In genomic region chr13:29536853-29537252, GRCh38 we compare ENCODE assay signal across 25 cellular contexts.
"Had no signal": no experiment of that assay in that cellular context is flagged by ENCODE, and none has a peak within 500 bp of the region (broad histone marks: within the 10 kb centered on the region; RNA-seq: fewer than 3 reads in every experiment).

No MANE protein-coding gene starts in this region.

- ATAC-seq: activated CD4-positive, CD25-positive, alpha-beta regulatory T cell treated with anti-CD3 and anti-CD28 coated beads, Interleukin-2, amount 50 U/mL, for 24 hours; activated CD8-positive, alpha-beta memory T cell treated with anti-CD3 and anti-CD28 coated beads, Interleukin-2, amount 10 ng/mL, durations not matched to agents 7 days and 5 days; activated CD8-positive, alpha-beta T cell treated with anti-CD3 and anti-CD28 coated beads, Interleukin-2, amount 10 ng/mL, durations not matched to agents 7 days and 5 days; effector memory CD8-positive, alpha-beta T cell; foreskin keratinocyte; gastrocnemius medialis; heart left ventricle had no signal

- H3K9me3 Mint-ChIP-seq: activated B cell treated with CpG ODN at 0.5 μM for 24 hours; activated CD4-positive, alpha-beta memory T cell treated with anti-CD3 and anti-CD28 coated beads for 36 hours; activated T-helper 1 cell treated with anti-CD3 and anti-CD28 coated beads, Interleukin-12 subunit alpha, Interleukin-12 subunit beta, Interleukin-2, Interleukin-4 antibody, amounts not matched to agents 30 ng/mL and 10 ng/mL and 1 ng/mL, durations not matched to agents 14 hours and 24 hours and 36 hours; activated T-helper 2 cell treated with anti-CD3 and anti-CD28 coated beads, Interferon-gamma antibody, Interleukin-2, Interleukin-4, amounts not matched to agents 10 μg/mL and 5 μg/mL and 100 μg/mL, durations not matched to agents 14 hours and 24 hours and 36 hours; brain; central memory CD8-positive, alpha-beta T cell; effector memory CD8-positive, alpha-beta T cell had no signal

- H3K27ac Mint-ChIP-seq: activated B cell treated with CpG ODN at 0.5 μM for 24 hours; activated CD4-positive, alpha-beta memory T cell treated with anti-CD3 and anti-CD28 coated beads for 36 hours; activated CD8-positive, alpha-beta memory T cell treated with anti-CD3 and anti-CD28 coated beads, Interleukin-2, amount 10 ng/mL, durations not matched to agents 7 days and 5 days; activated CD8-positive, alpha-beta T cell treated with anti-CD3 and anti-CD28 coated beads, Interleukin-2, amount 10 ng/mL, durations not matched to agents 7 days and 5 days; activated naive CD8-positive, alpha-beta T cell; activated T-helper 1 cell treated with anti-CD3 and anti-CD28 coated beads, Interleukin-12 subunit alpha, Interleukin-12 subunit beta, Interleukin-2, Interleukin-4 antibody, amounts not matched to agents 30 ng/mL and 10 ng/mL and 1 ng/mL, durations not matched to agents 14 hours and 24 hours and 36 hours; activated T-helper 2 cell treated with anti-CD3 and anti-CD28 coated beads, Interferon-gamma antibody, Interleukin-2, Interleukin-4, amounts not matched to agents 10 μg/mL and 5 μg/mL and 100 μg/mL, durations not matched to agents 14 hours and 24 hours and 36 hours had no signal

- H3K27me3 Mint-ChIP-seq: activated B cell treated with CpG ODN at 0.5 μM for 24 hours; activated CD4-positive, alpha-beta memory T cell treated with anti-CD3 and anti-CD28 coated beads for 36 hours; activated CD8-positive, alpha-beta memory T cell treated with anti-CD3 and anti-CD28 coated beads, Interleukin-2, amount 10 ng/mL, durations not matched to agents 7 days and 5 days; activated naive CD8-positive, alpha-beta T cell; brain; central memory CD8-positive, alpha-beta T cell; effector memory CD8-positive, alpha-beta T cell had no signal

- H3K4me3 Mint-ChIP-seq: activated B cell treated with CpG ODN at 0.5 μM for 24 hours; activated CD4-positive, alpha-beta memory T cell treated with anti-CD3 and anti-CD28 coated beads for 36 hours; activated CD8-positive, alpha-beta memory T cell treated with anti-CD3 and anti-CD28 coated beads, Interleukin-2, amount 10 ng/mL, durations not matched to agents 7 days and 5 days; activated CD8-positive, alpha-beta T cell treated with anti-CD3 and anti-CD28 coated beads, Interleukin-2, amount 10 ng/mL, durations not matched to agents 7 days and 5 days; activated naive CD8-positive, alpha-beta T cell; activated T-helper 1 cell treated with anti-CD3 and anti-CD28 coated beads, Interleukin-12 subunit alpha, Interleukin-12 subunit beta, Interleukin-2, Interleukin-4 antibody, amounts not matched to agents 30 ng/mL and 10 ng/mL and 1 ng/mL, durations not matched to agents 14 hours and 24 hours and 36 hours; brain; central memory CD8-positive, alpha-beta T cell; effector memory CD8-positive, alpha-beta T cell had no signal

- DNase-seq: activated B cell treated with CpG ODN at 0.5 μM for 24 hours; activated CD4-positive, alpha-beta memory T cell treated with anti-CD3 and anti-CD28 coated beads for 36 hours; activated CD8-positive, alpha-beta memory T cell treated with anti-CD3 and anti-CD28 coated beads, Interleukin-2, amount 10 ng/mL, durations not matched to agents 7 days and 5 days; activated CD8-positive, alpha-beta memory T cell treated with anti-CD3 and anti-CD28 coated beads, Interleukin-2, amount 50 U/mL, for 4 hours; activated CD8-positive, alpha-beta T cell treated with anti-CD3 and anti-CD28 coated beads, Interleukin-2, amount 10 ng/mL, durations not matched to agents 7 days and 5 days; activated effector memory CD4-positive, alpha-beta T cell treated with anti-CD3 and anti-CD28 coated beads, Interleukin-2, amount 50 U/mL, for 16 hours; activated naive CD4-positive, alpha-beta T cell treated with anti-CD3 and anti-CD28 coated beads, Interleukin-2, amount 50 U/mL, for 16 hours; activated T-cell treated with anti-CD3 and anti-CD28 coated beads, Interleukin-2, amount 50 U/mL, for 1 hour; activated T-cell treated with anti-CD3 and anti-CD28 coated beads, Interleukin-2, amount 50 U/mL, for 48 hours; amygdala; cortex of kidney; effector CD4-positive, alpha-beta T cell; effector memory CD8-positive, alpha-beta T cell; erythroblast; foreskin keratinocyte; gastrocnemius medialis; glutamatergic neuron; heart left ventricle; T-helper 2 cell had no signal
